ENCODE assay signal across 1 cellular context in genomic region chr12:32399373-32400113, GRCh38.
TF ChIP-seq lines count a peak whose summit lies in the region.

TSS of gene FGD4 (plus strand) at chr12:32399558.

TF ChIP-seq in K562, 482 proteins besides CTCF, POLR2A, EP300 and RAD21 (continued from another document and continues in another):
- no peak for TF ChIP-seq ZNF318 (IDR thresholded peaks at IDR 0.05; ENCODE audit: borderline replicate concordance in 1 of 2, low read depth in 1 of 2)
- no peak for TF ChIP-seq THRA (IDR thresholded peaks at IDR 0.05)
- TF ChIP-seq ZBTB2 (IDR thresholded peaks at IDR 0.05) = no peak
- TF ChIP-seq BDP1 (IDR thresholded peaks at IDR 0.05; ENCODE audit: insufficient read depth, insufficient read length) = no peak
- no peak for TF ChIP-seq ZNF146 (CRISPR knock-in tag; IDR thresholded peaks at IDR 0.05; ENCODE audit: unreplicated experiment)
- TF ChIP-seq SUPT5H (IDR thresholded peaks at IDR 0.05) = no peak
- 0 out of 3 replicates have a peak, but pooled peaks of 1 of the 2 experiments have one; percentile 28 for TF ChIP-seq CBX3 (IDR thresholded peaks at IDR 0.05; ENCODE audit: borderline replicate concordance in 1 of 2, low read length in 2 of 2)
- no peak for TF ChIP-seq SP2 (IDR thresholded peaks at IDR 0.05; ENCODE audit: extremely low read depth, low read depth, low read length, poor library complexity, severe bottlenecking)
- no peak for TF ChIP-seq HNRNPK (IDR thresholded peaks at IDR 0.05; ENCODE audit: low read depth, low read length, poor library complexity, severe bottlenecking)
- no peak for TF ChIP-seq MLLT1 (IDR thresholded peaks at IDR 0.05)
- no peak for TF ChIP-seq POLR3A (IDR thresholded peaks at IDR 0.05; ENCODE audit: borderline replicate concordance, extremely low read depth, insufficient read depth, insufficient read length)
- TF ChIP-seq JUN (IDR thresholded peaks at IDR 0.05; ENCODE audit: borderline replicate concordance, low read depth, low read length) = no peak
- TF ChIP-seq JUN (CRISPR knock-in tag; IDR thresholded peaks at IDR 0.05; ENCODE audit: borderline replicate concordance) = no peak
- TF ChIP-seq MYNN (IDR thresholded peaks at IDR 0.05) = no peak
- TF ChIP-seq MYNN (CRISPR knock-in tag; IDR thresholded peaks at IDR 0.05) = no peak
- no peak for TF ChIP-seq ZZZ3 (IDR thresholded peaks at IDR 0.05)
- no peak for TF ChIP-seq ELF1 (tag; IDR thresholded peaks at IDR 0.05)
- no peak for TF ChIP-seq GTF2B (IDR thresholded peaks at IDR 0.05; ENCODE audit: extremely low read depth, insufficient read length)
- TF ChIP-seq AFF1 (IDR thresholded peaks at IDR 0.05; ENCODE audit: low read depth in 1 of 2, partially characterized antibody in 2 of 2) = no peak
- no peak; the same call in 1 of the 2 replicates for TF ChIP-seq HCFC1 (IDR thresholded peaks at IDR 0.05; ENCODE audit: low read depth, low read length)
- TF ChIP-seq SNIP1 (IDR thresholded peaks at IDR 0.05; ENCODE audit: low read depth) = no peak
- no peak for TF ChIP-seq NFE2L1 (tag; IDR thresholded peaks at IDR 0.05; ENCODE audit: borderline replicate concordance, low read depth)
- no peak for TF ChIP-seq NFATC3 (IDR thresholded peaks at IDR 0.05)
- no peak for TF ChIP-seq FOXO4 (CRISPR knock-in tag; IDR thresholded peaks at IDR 0.05)
- peak; percentile 34; the same call in 1 of the 2 replicates for TF ChIP-seq SP1 (CRISPR knock-in tag; IDR thresholded peaks at IDR 0.05)
- TF ChIP-seq TAF15 (IDR thresholded peaks at IDR 0.05; ENCODE audit: low read depth, low read length) = no peak
- TF ChIP-seq HDGF (IDR thresholded peaks at IDR 0.05) = no peak
- TF ChIP-seq TEAD1 (CRISPR knock-in tag; IDR thresholded peaks at IDR 0.05) = no peak
- TF ChIP-seq ZC3H4 (CRISPR knock-in tag; IDR thresholded peaks at IDR 0.05; ENCODE audit: borderline replicate concordance) = no peak
- TF ChIP-seq HNRNPL (IDR thresholded peaks at IDR 0.05; ENCODE audit: low read depth, low read length) = no peak
- peak; percentile 73 to 77 for TF ChIP-seq NRF1 (conservative IDR thresholded peaks at IDR 0.05 in 1 of 2, IDR thresholded peaks at IDR 0.05 in 1 of 2)
- no peak for TF ChIP-seq YY1 (IDR thresholded peaks at IDR 0.05; ENCODE audit: borderline replicate concordance in 1 of 3, control insufficient read depth in 1 of 3, extremely low read depth in 1 of 3, insufficient read depth in 3 of 3, insufficient read length in 1 of 3, insufficient replicate concordance in 2 of 3, low read depth in 1 of 3, low read length in 2 of 3)
- no peak for TF ChIP-seq NFE2 (IDR thresholded peaks at IDR 0.05; ENCODE audit: low read depth)
- TF ChIP-seq POLR2B (IDR thresholded peaks at IDR 0.05; ENCODE audit: low read depth, partially characterized antibody) = no peak
- TF ChIP-seq GTF3C2 (IDR thresholded peaks at IDR 0.05; ENCODE audit: borderline replicate concordance, extremely low read depth, insufficient read length) = no peak
- TF ChIP-seq ZNF354B (CRISPR knock-in tag; IDR thresholded peaks at IDR 0.05) = no peak
